In genomic region chr7:158782638-158783490, GRCh38 we compare ENCODE assay signal across 8 cellular contexts. TPM values are rescaled to one million over a fixed set of nuclear protein-coding genes. Genes with fewer than 3 reads are reported as not detected.
DNase-seq lines count a peak whose midpoint lies in the region; ATAC-seq and TF ChIP-seq lines count a peak whose summit lies in the region.

No MANE protein-coding gene starts in this region.

- H3K4me1 ChIP-seq in transverse colon: peaks cover 20 to 40% (median 27%) of the 10 kb centered on the region in 4 donors

- ATAC-seq in HG02840 (IDR thresholded peaks at IDR 0.05; ENCODE audit: low FRiP score, unreplicated experiment): no peak

- H3K27me3 Mint-ChIP-seq in MCF 10A (ENCODE audit: insufficient read depth, unreplicated experiment): no peaks in the 10 kb centered on the region

- 56 to 67% methylated on average over 9 to 21 of the region's 21 CpGs for WGBS in transverse colon (ENCODE audit: low coverage in 1 of 2), 2 donors

- no peak for TF ChIP-seq EP300 in transverse colon (IDR thresholded peaks at IDR 0.05; ENCODE audit: low read depth)

- H3K27me3 ChIP-seq in kidney epithelial cell (ENCODE audit: control insufficient read depth, insufficient read depth, low read length) (no peaks in the 10 kb centered on the region), transverse colon (no peaks in the 10 kb centered on the region)

- H3K36me3 ChIP-seq in kidney epithelial cell (ENCODE audit: control insufficient read depth, insufficient read depth, low read length) (peaks cover 6% of the 10 kb centered on the region), transverse colon (peaks cover 0 to 15% (median 2%) of the 10 kb centered on the region in 4 donors)

- no peaks in the 10 kb centered on the region for H3K9me3 Mint-ChIP-seq in MCF 10A (ENCODE audit: unreplicated experiment)

- DNase-seq in AG08396 (ENCODE audit: low spot score): peak; percentile 56
- DNase-seq in HK-2 (ENCODE audit: unreplicated experiment): peak; percentile 9
- DNase-seq in MCF 10A (ENCODE audit: unreplicated experiment): peak; percentile 51
- DNase-seq in kidney epithelial cell (ENCODE audit: low read depth): no peak
- peak; percentile 41 for DNase-seq in transverse colon
- DNase-seq in COLO829 (ENCODE audit: low spot score): no peak
- no peak for DNase-seq in NCI-H2081 treated with DMSO at 0.1 percent for 48 hours (lab: John Stamatoyannopoulos, UW)

- intact Hi-C loops in MCF 10A (cut with micrococcal nuclease): loop anchor here (2.0 to 5.0 kb wide), 2 partner anchors 46 to 194 kb away; partner anchors contain the start of gene ESYT2
- intact Hi-C loops in transverse colon (cut with DNase I; ENCODE audit: low total_unique reads): no loop called here

- CTCF ChIA-PET in MCF 10A (lab: Yijun Ruan, JAX): interaction anchor here (0.6 to 1.0 kb wide), 9 partner anchors 12 to 1456 kb away, joined by 3 to 5 read pairs (median 3); no protein-coding TSS in a partner anchor

- BruUV-seq in MCF 10A (replicated peaks; lab: Mats Ljungman, UMichigan): no TSS peak

- peaks cover 13% of the 10 kb centered on the region for H3K36me3 Mint-ChIP-seq in MCF 10A (ENCODE audit: insufficient read depth, unreplicated experiment)

- no peaks in the 10 kb centered on the region for H3K4me1 Mint-ChIP-seq in MCF 10A (ENCODE audit: insufficient read depth, unreplicated experiment)

- no peak overlapping the region for H3K27ac Mint-ChIP-seq in MCF 10A (ENCODE audit: low read depth, unreplicated experiment)

- H3K27ac ChIP-seq in transverse colon: peak overlapping the region; percentile 65 to 83 (median 76)

- H3K9me3 ChIP-seq in transverse colon: no peaks in the 10 kb centered on the region

- H3K4me3 Mint-ChIP-seq in MCF 10A (ENCODE audit: unreplicated experiment): no peak overlapping the region

- TF ChIP-seq CTCF in MCF 10A (IDR thresholded peaks at IDR 0.05; ENCODE audit: unreplicated experiment) (peak; percentile 25), kidney epithelial cell (IDR thresholded peaks at IDR 0.05; ENCODE audit: insufficient read depth, low read length, poor library complexity, severe bottlenecking) (peak; percentile 45), transverse colon (IDR thresholded peaks at IDR 0.05) (peak in 4 of 5 experiments; percentile 33 to 45 (median 39))

- in situ Hi-C loops in transverse colon (cut with MboI; ENCODE audit: low pct_ligation_motif_present in 1 of 4, low pct_unique_long_range_greater_than_20kb in 1 of 4, low sequenced_read_pairs in 3 of 4): no loop called here

- POLR2A ChIA-PET in MCF 10A (lab: Yijun Ruan, JAX): interaction anchor here (0.7 to 1.3 kb wide), 4 partner anchors 8 to 193 kb away, joined by 3 to 5 read pairs (median 4); no protein-coding TSS in a partner anchor

- no peak for TF ChIP-seq POLR2A in transverse colon (IDR thresholded peaks at IDR 0.05)

- H3K4me3 ChIP-seq in kidney epithelial cell (ENCODE audit: low read depth, low read length) (no peak overlapping the region), transverse colon (no peak overlapping the region)

RNA-seq across cellular contexts. Expression of gene ESYT2, which starts 46.4 kb away (rescaled TPM):
- total RNA-seq in MCF 10A (2022): 74.1 and 78.6 TPM in 2 replicates
- total RNA-seq in kidney epithelial cell: 53.1 and 54.1 TPM in 2 replicates
- 100 to 1,000 TPM in 1 of 4 donors, 10 to 100 TPM in 3; 78.6 to 113 (median 87.3) TPM for total RNA-seq in transverse colon

Comparison
In these comparisons a context has a peak if more than half of its experiments do, and no peak if none do; other contexts are left out.
1. DNase-seq: peak in AG08396 (single experiment), HK-2 (single experiment), MCF 10A (single experiment) and transverse colon (single experiment); none in kidney epithelial cell (single experiment), COLO829 (single experiment) and NCI-H2081 treated with DMSO at 0.1 percent for 48 hours (single experiment).
2. Peak in every context shown above with its lines, with median percentiles within 50 percentile points of each other: CTCF ChIP-seq.